In the genomic region with DNA sequence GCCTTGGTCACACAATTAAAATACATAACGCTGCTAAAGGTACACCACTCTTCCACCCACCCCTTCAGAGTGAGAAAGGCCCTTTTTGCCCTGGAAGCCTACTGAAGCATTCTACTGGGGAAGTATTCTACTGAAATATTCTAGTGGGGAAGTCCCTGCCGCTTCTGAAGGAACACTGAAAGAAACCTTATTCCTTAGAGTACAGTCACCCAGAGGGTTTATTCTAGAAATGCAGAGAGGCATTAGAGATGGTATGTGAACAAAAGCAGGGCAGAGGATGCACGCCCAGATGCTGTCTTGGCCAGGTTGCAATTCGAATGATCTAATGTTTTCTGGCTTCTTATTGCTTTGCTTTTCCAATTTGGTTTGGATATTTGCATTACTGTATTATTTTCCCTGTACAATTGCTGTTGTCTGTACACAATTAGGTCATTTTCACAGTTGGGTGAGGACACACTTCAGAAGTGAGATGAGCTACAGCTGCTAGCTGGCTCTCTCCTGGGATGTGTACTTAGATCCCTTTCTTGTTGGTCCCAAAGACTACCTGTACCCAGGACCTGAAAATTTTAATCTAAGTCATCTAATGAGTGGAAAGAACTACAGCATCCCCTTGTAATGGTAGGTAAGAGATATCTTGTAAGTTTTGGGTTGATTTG, we compare ENCODE assay signal across 17 cellular contexts. TPM values are rescaled to one million over a fixed set of nuclear protein-coding genes. Genes with fewer than 3 reads are reported as not detected.
DNase-seq lines count a peak whose midpoint lies in the region; ATAC-seq and TF ChIP-seq lines count a peak whose summit lies in the region.
"Had no signal": no experiment of that assay in that cellular context is flagged by ENCODE, and none has a peak within 500 bp of the region (broad histone marks: within the 10 kb centered on the region; RNA-seq: fewer than 3 reads in every experiment).

No MANE protein-coding gene starts in this region.

- H3K27ac ChIP-seq in ACC112 (ENCODE audit: low read depth, low read length) (peak overlapping the region; percentile 39), Panc1 (ENCODE audit: low read length) (peak overlapping the region; percentile 70), vagina (no peak overlapping the region), coronary artery (no peak overlapping the region), heart left ventricle (no peak overlapping the region)
- H3K27ac ChIP-seq: lower lobe of right lung, SK-N-MC had no signal

- TF ChIP-seq CTCF in Panc1 (IDR thresholded peaks at IDR 0.05) = no peak
- no peak for TF ChIP-seq CTCF in fibroblast of the aortic adventitia (IDR thresholded peaks at IDR 0.05; ENCODE audit: insufficient read depth, low read length)
- TF ChIP-seq CTCF in vagina (IDR thresholded peaks at IDR 0.05) = no peak
- TF ChIP-seq CTCF in coronary artery (IDR thresholded peaks at IDR 0.05) = no peak
- TF ChIP-seq CTCF in heart left ventricle (IDR thresholded peaks at IDR 0.05) = no peak

- 70 to 82% (median 74%) methylated on average over 4 of the region's 4 CpGs for WGBS in heart left ventricle, 4 donors

- CTCF ChIA-PET in Panc1 (lab: Charles Lee) = interaction anchor here (1.1 kb wide), 1 partner anchor 75 kb away, joined by 3 read pairs; no protein-coding TSS in a partner anchor

- H3K27me3 ChIP-seq in ACC112 (ENCODE audit: insufficient read depth, low read length) (no peaks in the 10 kb centered on the region), Panc1 (ENCODE audit: control insufficient read depth, insufficient read depth, low read length) (no peaks in the 10 kb centered on the region), vagina (no peaks in the 10 kb centered on the region), heart left ventricle (no peaks in the 10 kb centered on the region)

- in situ Hi-C loops in Panc1 (cut with HindIII; ENCODE audit: low pct_unique_long_range_greater_than_20kb, low sequenced_read_pairs) = no loop called here

- BruUV-seq in Panc1 (replicated peaks; lab: Mats Ljungman, UMichigan) = no TSS peak

- H3K36me3 ChIP-seq in ACC112 (ENCODE audit: insufficient read depth, low read length) = peaks cover 27% of the 10 kb centered on the region
- H3K36me3 ChIP-seq in Panc1 (ENCODE audit: control insufficient read depth, insufficient read depth, low read length) = no peaks in the 10 kb centered on the region
- H3K36me3 ChIP-seq in vagina = no peaks in the 10 kb centered on the region
- peaks cover 0 to 2% (median 0%) of the 10 kb centered on the region in 9 donors for H3K36me3 ChIP-seq in heart left ventricle
- H3K36me3 ChIP-seq: lower lobe of right lung had no signal

- no peak for TF ChIP-seq POLR2A in vagina (IDR thresholded peaks at IDR 0.05)
- no peak for TF ChIP-seq POLR2A in heart left ventricle (IDR thresholded peaks at IDR 0.05)

- intact Hi-C loops in Panc1 (cut with micrococcal nuclease; ENCODE audit: unreplicated experiment) = no loop called here
- intact Hi-C loops in vagina (cut with DNase I) = no loop called here
- intact Hi-C loops in heart left ventricle (cut with DNase I) = loop anchor here in 1 of 10 donors (2.0 kb wide), 1 partner anchor 19 kb away; no protein-coding TSS in a partner anchor

- H3K79me2 ChIP-seq in ACC112 (ENCODE audit: control insufficient read depth, insufficient read depth, low read length, unreplicated experiment) = no peaks in the 10 kb centered on the region

- DNase-seq in Panc1 (ENCODE audit: low read depth, low spot score) (no peak), fibroblast of the aortic adventitia (ENCODE audit: low read depth) (peak; percentile 73), vagina (ENCODE audit: extremely low spot score in 2 of 2) (no peak), coronary artery (ENCODE audit: low spot score) (no peak), heart left ventricle (no peak)
- DNase-seq: activated B cell treated with CpG ODN at 0.5 μM for 24 hours; effector CD4-positive, alpha-beta T cell; hypothalamus; KBM-7; lower lobe of right lung; NCI-H1694 treated with DMSO at 0.1 percent for 48 hours; NK-92 treated with Interleukin-12 subunit alpha and Interleukin-12 subunit beta, amount 100 ng/mL, for 24 hours; stimulated activated CD8-positive, alpha-beta memory T cell treated with anti-CD3 and anti-CD28 coated beads, Interleukin-4, amount 100 ng/mL, for 48 hours had no signal

- H3K9me3 ChIP-seq in Panc1 (ENCODE audit: control insufficient read depth, insufficient read depth, low read depth, low read length) (peaks cover 30% of the 10 kb centered on the region), vagina (peaks cover 16% of the 10 kb centered on the region), heart left ventricle (peaks cover 0 to 21% (median 16%) of the 10 kb centered on the region in 12 donors)

- POLR2A ChIA-PET in Panc1 (lab: Charles Lee) = interaction anchor here (0.7 to 0.9 kb wide), 2 partner anchors 23 to 999 kb away, joined by 3 to 4 read pairs; no protein-coding TSS in a partner anchor

- ATAC-seq in GM18858 (IDR thresholded peaks at IDR 0.05; ENCODE audit: unreplicated experiment) (peak; percentile 58), Panc1 (peak; percentile 8; the same call in 1 of the 2 replicates), GM18519 (IDR thresholded peaks at IDR 0.05; ENCODE audit: low FRiP score, unreplicated experiment) (no peak), heart left ventricle (no peak)
- ATAC-seq: lower lobe of right lung had no signal

- peaks cover 29% of the 10 kb centered on the region for H3K4me1 ChIP-seq in ACC112 (ENCODE audit: control insufficient read depth, insufficient read depth, low read length, unreplicated experiment)
- peaks cover 12% of the 10 kb centered on the region for H3K4me1 ChIP-seq in Panc1 (ENCODE audit: control insufficient read depth, insufficient read depth, low read length)
- H3K4me1 ChIP-seq in vagina = peaks cover 2% of the 10 kb centered on the region
- peaks cover 0 to 9% (median 4%) of the 10 kb centered on the region in 12 donors for H3K4me1 ChIP-seq in heart left ventricle

- no peak overlapping the region for H2AFZ ChIP-seq in ACC112 (ENCODE audit: low read length, unreplicated experiment)

- H3K4me3 ChIP-seq in ACC112 (ENCODE audit: low read depth, low read length) = no peak overlapping the region
- H3K4me3 ChIP-seq in Panc1 (ENCODE audit: low read depth in 2 of 2, low read length in 2 of 2) = no peak overlapping the region
- H3K4me3 ChIP-seq in fibroblast of the aortic adventitia (ENCODE audit: low read depth, low read length) = no peak overlapping the region
- no peak overlapping the region for H3K4me3 ChIP-seq in vagina
- H3K4me3 ChIP-seq in coronary artery = no peak overlapping the region
- no peak overlapping the region for H3K4me3 ChIP-seq in heart left ventricle
- H3K4me3 ChIP-seq: lower lobe of right lung, SK-N-MC had no signal

RNA-seq across cellular contexts. Expression of a gene that starts 37.1 kb away (rescaled TPM):
- total RNA-seq in Panc1 (2021; ENCODE audit: unreplicated experiment) (355 TPM), fibroblast of the aortic adventitia (ENCODE audit: low replicate concordance) (28.0 and 29.6 TPM in 2 replicates), vagina (130 TPM), heart left ventricle (100 to 1,000 TPM in 1 of 9 donors, 10 to 100 TPM in 8; 12.0 to 213 (median 48.9) TPM)
- 366 TPM for polyA plus RNA-seq in Panc1 (2012; ENCODE audit: insufficient read length)
- polyA plus RNA-seq in heart left ventricle = 100 to 1,000 TPM in 1 of 2 donors, 10 to 100 TPM in 1; 31.0 to 253 TPM
- total RNA-seq: activated B cell treated with CpG ODN at 0.5 μM for 24 hours had no signal

Comparison
In these comparisons a context has a peak if more than half of its experiments do, and no peak if none do; other contexts are left out.
1. H3K27ac ChIP-seq: peak in ACC112 (single experiment) and Panc1 (single experiment); none in vagina (single experiment), coronary artery (0 of 2) and heart left ventricle (0 of 12).
2. ATAC-seq: peak in GM18858 (single experiment) and Panc1 (single experiment); none in GM18519 (single experiment) and heart left ventricle (0 of 4).